ENCODE assay signal across 8 cellular contexts in the genomic region with DNA sequence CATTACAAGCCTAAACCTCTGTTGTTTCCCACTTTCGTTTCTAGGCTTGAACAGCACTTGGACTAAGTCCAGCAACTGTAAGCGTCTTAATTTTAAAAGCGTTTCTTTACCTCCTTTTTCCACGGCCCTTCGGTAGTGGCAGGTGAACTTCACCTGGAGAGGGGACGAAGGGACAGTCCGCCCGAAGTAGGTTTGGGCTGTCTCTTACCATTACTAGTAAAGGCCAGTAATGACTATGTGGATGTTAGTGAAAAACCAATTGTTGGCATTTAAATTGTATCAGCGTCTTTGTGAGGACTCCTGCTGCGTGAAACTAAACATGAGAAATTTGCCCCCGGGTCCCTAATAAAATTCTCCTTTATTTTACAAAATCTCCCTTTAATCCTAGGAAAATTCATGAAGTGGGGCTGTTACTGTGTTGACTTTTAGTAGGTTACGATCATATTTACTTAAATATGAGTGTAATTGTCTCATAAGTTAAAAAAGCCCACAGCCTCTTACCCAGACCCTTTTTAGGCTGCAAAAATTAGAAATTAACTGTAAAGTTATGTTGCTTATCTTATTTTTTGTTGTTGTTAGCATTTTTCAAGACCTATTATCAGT. TPM values are rescaled to one million over a fixed set of nuclear protein-coding genes. Genes with fewer than 3 reads are reported as not detected.
DNase-seq lines count a peak whose midpoint lies in the region; ATAC-seq, FAIRE-seq and TF ChIP-seq lines count a peak whose summit lies in the region.

No MANE protein-coding gene starts in this region.

- no peak overlapping the region for H2BK5ac ChIP-seq in neuronal stem cell (ENCODE audit: low read length)

- H3K4me2 ChIP-seq in fibroblast of lung (ENCODE audit: extremely low read depth, insufficient read depth, low read length) (peak overlapping the region; percentile 69), neuronal stem cell (ENCODE audit: insufficient read depth, low read length, poor library complexity, severe bottlenecking) (peak overlapping the region; percentile 54)

- no peaks in the 10 kb centered on the region for H3K9me3 Mint-ChIP-seq in activated CD4-positive, alpha-beta T cell treated with anti-CD3 and anti-CD28 coated beads for 36 hours (ENCODE audit: low read depth)

- H3K4me1 ChIP-seq in SJSA1 (replicated peaks) (peaks cover 18% of the 10 kb centered on the region), fibroblast of lung (ENCODE audit: control insufficient read depth, extremely low read depth, insufficient read depth, low read length) (peaks cover 3% of the 10 kb centered on the region), neuronal stem cell (ENCODE audit: control insufficient read depth in 2 of 2, insufficient read depth in 1 of 2, low read depth in 1 of 2, low read length in 2 of 2) (peaks cover 4 to 30% of the 10 kb centered on the region in 2 donors)

- H3K27me3 ChIP-seq in SJSA1 (replicated peaks) (no peaks in the 10 kb centered on the region; the same call in 1 of the 2 replicates), fibroblast of lung (ENCODE audit: control insufficient read depth, insufficient read depth, low read length) (no peaks in the 10 kb centered on the region), neuronal stem cell (ENCODE audit: control insufficient read depth in 3 of 3, insufficient read depth in 3 of 3, low read depth in 1 of 3, low read length in 3 of 3) (no peaks in the 10 kb centered on the region)

- H3K36me3 Mint-ChIP-seq in activated CD4-positive, alpha-beta T cell treated with anti-CD3 and anti-CD28 coated beads for 36 hours (ENCODE audit: low read depth): peaks cover 3% of the 10 kb centered on the region

- H3K4me3 ChIP-seq in SJSA1: peak overlapping the region; percentile 98
- H3K4me3 ChIP-seq in fibroblast of lung (replicated peaks in 1 of 4; ENCODE audit: control extremely low read depth in 1 of 4, insufficient read depth in 1 of 4, low read depth in 3 of 4, low read length in 4 of 4): peak overlapping the region; percentile 73 to 98 (median 96)
- peak overlapping the region; percentile 95 to 98 for H3K4me3 ChIP-seq in neuronal stem cell (ENCODE audit: low read length in 2 of 2)

- TF ChIP-seq CTCF in fibroblast of lung (conservative IDR thresholded peaks at IDR 0.05 in 1 of 2, IDR thresholded peaks at IDR 0.05 in 1 of 2; ENCODE audit: low read depth in 1 of 2, low read length in 2 of 2): no peak

- no peak overlapping the region for H3K18ac ChIP-seq in neuronal stem cell (ENCODE audit: low read length)

- CTCF ChIA-PET in activated CD4-positive, alpha-beta T cell treated with anti-CD3 and anti-CD28 coated beads for 36 hours (lab: Charles Lee): interaction anchor here (1.8 to 2.0 kb wide), 2 partner anchors 13 to 15 kb away, joined by 5 to 7 read pairs; no protein-coding TSS in a partner anchor

- no peak for FAIRE-seq in urothelium cell line (lab: Jason Lieb, UNC)

- H2BK15ac ChIP-seq in neuronal stem cell (ENCODE audit: low read length): no peak overlapping the region

- H4K20me1 ChIP-seq in fibroblast of lung (ENCODE audit: control insufficient read depth, extremely low read depth, insufficient read depth, low read length): no peaks in the 10 kb centered on the region

- no CpG with 5 or more reads among the region's 12 CpGs for WGBS in neuronal stem cell (ENCODE audit: extremely low coverage in 2 of 2, insufficient read length in 2 of 2, insufficient replicate concordance in 1 of 2), 2 donors

- peak overlapping the region; percentile 84 for H3K4me3 Mint-ChIP-seq in activated CD4-positive, alpha-beta T cell treated with anti-CD3 and anti-CD28 coated beads for 36 hours

- H4K91ac ChIP-seq in neuronal stem cell (ENCODE audit: low read depth, low read length, poor library complexity): no peak overlapping the region

- H3K27ac ChIP-seq in SJSA1: peak overlapping the region; percentile 89
- H3K27ac ChIP-seq in fibroblast of lung (ENCODE audit: insufficient read depth, low read length): peak overlapping the region; percentile 93
- no peak overlapping the region for H3K27ac ChIP-seq in neuronal stem cell (replicated peaks; ENCODE audit: low read length)

- H3K36me3 ChIP-seq in SJSA1: peaks cover 6% of the 10 kb centered on the region
- H3K36me3 ChIP-seq in fibroblast of lung (ENCODE audit: control insufficient read depth, insufficient read depth, low read length): no peaks in the 10 kb centered on the region
- H3K36me3 ChIP-seq in neuronal stem cell (replicated peaks in 1 of 2; ENCODE audit: control insufficient read depth in 2 of 2, insufficient read depth in 2 of 2, low read length in 2 of 2): peaks cover 0 to 2% of the 10 kb centered on the region in 2 donors

- H3K27me3 Mint-ChIP-seq in activated CD4-positive, alpha-beta T cell treated with anti-CD3 and anti-CD28 coated beads for 36 hours: peaks cover 2% of the 10 kb centered on the region

- POLR2A ChIA-PET in activated CD4-positive, alpha-beta T cell treated with anti-CD3 and anti-CD28 coated beads for 36 hours (lab: Charles Lee): interaction anchor here (0.9 to 1.4 kb wide), 4 partner anchors 15 to 139 kb away, joined by 3 to 6 read pairs (median 4); a partner anchor contains a TSS

- no peak overlapping the region for H2AK5ac ChIP-seq in neuronal stem cell (ENCODE audit: low read depth, low read length)

- H2AFZ ChIP-seq in fibroblast of lung (ENCODE audit: low read length): peak overlapping the region; percentile 64
- peak overlapping the region; percentile 96 for H2AFZ ChIP-seq in neuronal stem cell (ENCODE audit: low read length)

- H3K23ac ChIP-seq in neuronal stem cell (ENCODE audit: low read depth, low read length, poor library complexity): no peak overlapping the region

- H3K4ac ChIP-seq in neuronal stem cell (ENCODE audit: low read length): no peak overlapping the region

- H3K9ac ChIP-seq in fibroblast of lung (ENCODE audit: insufficient read depth, low read length) (peak overlapping the region; percentile 93), neuronal stem cell (ENCODE audit: low read depth, low read length, poor library complexity) (no peak overlapping the region)

- H3K79me1 ChIP-seq in neuronal stem cell (ENCODE audit: low read depth, low read length): no peaks in the 10 kb centered on the region

- no peak overlapping the region for H4K8ac ChIP-seq in neuronal stem cell (ENCODE audit: low read depth, low read length)

- peak overlapping the region; percentile 89 for H3K27ac Mint-ChIP-seq in activated CD4-positive, alpha-beta T cell treated with anti-CD3 and anti-CD28 coated beads for 36 hours

- H3K4me1 Mint-ChIP-seq in activated CD4-positive, alpha-beta T cell treated with anti-CD3 and anti-CD28 coated beads for 36 hours: peaks cover 56% of the 10 kb centered on the region

- ATAC-seq in activated CD4-positive, alpha-beta T cell treated with anti-CD3 and anti-CD28 coated beads for 36 hours: peak; percentile 10

- no peak overlapping the region for H2BK12ac ChIP-seq in neuronal stem cell (ENCODE audit: low read length)

- no peak for DNase-seq in activated CD4-positive, alpha-beta T cell treated with anti-CD3 and anti-CD28 coated beads for 36 hours
- no peak for DNase-seq in activated CD4-positive, alpha-beta T cell treated with anti-CD3 and anti-CD28 coated beads for 4 hours
- DNase-seq in SJSA1 (ENCODE audit: low read depth in 1 of 2, low spot score in 2 of 2) (no peak), fibroblast of lung (ENCODE audit: low read depth in 2 of 2) (peak; percentile 65 to 75), neuronal stem cell (ENCODE audit: low spot score) (no peak), urothelium cell line (ENCODE audit: low spot score) (no peak), SHP77 treated with DMSO at 0.1 percent for 48 hours (lab: John Stamatoyannopoulos, UW) (no peak), NCI-H524 treated with DMSO at 0.1 percent for 48 hours (lab: John Stamatoyannopoulos, UW) (no peak)

- H2BK120ac ChIP-seq in neuronal stem cell (ENCODE audit: low read depth, low read length): no peak overlapping the region

- peaks cover 45% of the 10 kb centered on the region for H3K79me2 ChIP-seq in fibroblast of lung (ENCODE audit: control insufficient read depth, insufficient read depth, low read length)

- intact Hi-C loops in activated CD4-positive, alpha-beta T cell treated with anti-CD3 and anti-CD28 coated beads for 36 hours (cut with DNase I, micrococcal nuclease): loop anchor here (1.0 to 5.0 kb wide), 9 partner anchors 13 to 743 kb away; a partner anchor contains a TSS

- no peak overlapping the region for H3K14ac ChIP-seq in neuronal stem cell (ENCODE audit: low read length)

- H3K9me3 ChIP-seq in SJSA1 (replicated peaks) (no peaks in the 10 kb centered on the region), fibroblast of lung (ENCODE audit: control insufficient read depth, insufficient read depth, low read depth, low read length) (no peaks in the 10 kb centered on the region), neuronal stem cell (replicated peaks in 1 of 2; ENCODE audit: control insufficient read depth in 2 of 2, insufficient read depth in 1 of 2, low read depth in 1 of 2, low read length in 2 of 2) (no peaks in the 10 kb centered on the region)

RNA-seq across cellular contexts. Expression of a gene that starts 1.0 kb away (rescaled TPM):
- 10 to 100 TPM; 67.0 to 96.5 TPM for total RNA-seq in activated CD4-positive, alpha-beta T cell treated with anti-CD3 and anti-CD28 coated beads for 36 hours
- 142 and 172 TPM in 2 replicates for total RNA-seq in SJSA1 (2014; rRNA removed; shearing (Covaris generic))
- total RNA-seq in fibroblast of lung: 79.4 and 117 TPM in 2 replicates
- polyA plus RNA-seq in fibroblast of lung: 336 and 645 TPM in 2 replicates
- polyA plus RNA-seq in fibroblast of lung (2012): 209 and 370 TPM in 2 replicates
- 25.6 and 26.0 TPM in 2 replicates for polyA minus RNA-seq in fibroblast of lung (ENCODE audit: low replicate concordance)
- polyA plus RNA-seq in neuronal stem cell (2013, experiment 1 of 2): 126 TPM
- polyA plus RNA-seq in neuronal stem cell (2013, experiment 2 of 2): 119 TPM

Comparison
In these comparisons a context has a peak if more than half of its experiments do, and no peak if none do; other contexts are left out.
1. DNase-seq: peak in fibroblast of lung (2 of 2); none in activated CD4-positive, alpha-beta T cell treated with anti-CD3 and anti-CD28 coated beads for 36 hours (single experiment), activated CD4-positive, alpha-beta T cell treated with anti-CD3 and anti-CD28 coated beads for 4 hours (0 of 2), SJSA1 (0 of 2), neuronal stem cell (single experiment), urothelium cell line (single experiment), SHP77 treated with DMSO at 0.1 percent for 48 hours (single experiment) and NCI-H524 treated with DMSO at 0.1 percent for 48 hours (single experiment).
2. Peak in every context shown above with its lines, with median percentiles within 50 percentile points of each other: H3K4me3 ChIP-seq.